1 cellular context compared by ENCODE assay signal in genomic region chr5:78720234-78720985, GRCh38.
TF ChIP-seq lines count a peak whose summit lies in the region.

No MANE protein-coding gene starts in this region.

TF ChIP-seq in GM23338, 12 proteins besides CTCF, POLR2A, EP300 and RAD21 (continued from another document):
- TF ChIP-seq, protein P1, sequence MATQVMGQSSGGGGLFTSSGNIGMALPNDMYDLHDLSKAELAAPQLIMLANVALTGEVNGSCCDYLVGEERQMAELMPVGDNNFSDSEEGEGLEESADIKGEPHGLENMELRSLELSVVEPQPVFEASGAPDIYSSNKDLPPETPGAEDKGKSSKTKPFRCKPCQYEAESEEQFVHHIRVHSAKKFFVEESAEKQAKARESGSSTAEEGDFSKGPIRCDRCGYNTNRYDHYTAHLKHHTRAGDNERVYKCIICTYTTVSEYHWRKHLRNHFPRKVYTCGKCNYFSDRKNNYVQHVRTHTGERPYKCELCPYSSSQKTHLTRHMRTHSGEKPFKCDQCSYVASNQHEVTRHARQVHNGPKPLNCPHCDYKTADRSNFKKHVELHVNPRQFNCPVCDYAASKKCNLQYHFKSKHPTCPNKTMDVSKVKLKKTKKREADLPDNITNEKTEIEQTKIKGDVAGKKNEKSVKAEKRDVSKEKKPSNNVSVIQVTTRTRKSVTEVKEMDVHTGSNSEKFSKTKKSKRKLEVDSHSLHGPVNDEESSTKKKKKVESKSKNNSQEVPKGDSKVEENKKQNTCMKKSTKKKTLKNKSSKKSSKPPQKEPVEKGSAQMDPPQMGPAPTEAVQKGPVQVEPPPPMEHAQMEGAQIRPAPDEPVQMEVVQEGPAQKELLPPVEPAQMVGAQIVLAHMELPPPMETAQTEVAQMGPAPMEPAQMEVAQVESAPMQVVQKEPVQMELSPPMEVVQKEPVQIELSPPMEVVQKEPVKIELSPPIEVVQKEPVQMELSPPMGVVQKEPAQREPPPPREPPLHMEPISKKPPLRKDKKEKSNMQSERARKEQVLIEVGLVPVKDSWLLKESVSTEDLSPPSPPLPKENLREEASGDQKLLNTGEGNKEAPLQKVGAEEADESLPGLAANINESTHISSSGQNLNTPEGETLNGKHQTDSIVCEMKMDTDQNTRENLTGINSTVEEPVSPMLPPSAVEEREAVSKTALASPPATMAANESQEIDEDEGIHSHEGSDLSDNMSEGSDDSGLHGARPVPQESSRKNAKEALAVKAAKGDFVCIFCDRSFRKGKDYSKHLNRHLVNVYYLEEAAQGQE (IDR thresholded peaks at IDR 0.05; ENCODE audit: unreplicated experiment), result no peak
- TF ChIP-seq NANOG (IDR thresholded peaks at IDR 0.05; ENCODE audit: borderline replicate concordance) (no peak), JUNB (IDR thresholded peaks at IDR 0.05; ENCODE audit: unreplicated experiment) (no peak), ZNF331 (CRISPR knock-in tag; IDR thresholded peaks at IDR 0.05; ENCODE audit: low read depth) (no peak), EZH2phosphoT487 (IDR thresholded peaks at IDR 0.05; ENCODE audit: unreplicated experiment) (no peak), CREB1 (CRISPR knock-in tag; IDR thresholded peaks at IDR 0.05; ENCODE audit: low read depth) (no peak), ZNF462 (CRISPR knock-in tag; IDR thresholded peaks at IDR 0.05) (no peak), EZH2 (IDR thresholded peaks at IDR 0.05; ENCODE audit: low read depth, unreplicated experiment) (no peak)
